Comparison of ENCODE assay signal across 12 cellular contexts in genomic region chr16:12090162-12090552, GRCh38.
DNase-seq lines count a peak whose midpoint lies in the region; ATAC-seq, FAIRE-seq and TF ChIP-seq lines count a peak whose summit lies in the region.
"Had no signal": no experiment of that assay in that cellular context is flagged by ENCODE, and none has a peak within 500 bp of the region (broad histone marks: within the 10 kb centered on the region; RNA-seq: fewer than 3 reads in every experiment).

No MANE protein-coding gene starts in this region.

- H3K9me3 ChIP-seq in CD4-positive, CD25-positive, alpha-beta regulatory T cell (ENCODE audit: control insufficient read depth in 2 of 2, low read length in 2 of 2), result no peaks in the 10 kb centered on the region
- H3K9me3 ChIP-seq in IMR-90 (ENCODE audit: control insufficient read depth, insufficient read depth, low read length) (no peaks in the 10 kb centered on the region), endothelial cell of umbilical vein (replicated peaks; ENCODE audit: control insufficient read depth, insufficient read depth, low read length) (no peaks in the 10 kb centered on the region)

- H3K4me1 Mint-ChIP-seq in CD4-positive, CD25-positive, alpha-beta regulatory T cell, result peaks cover 2 to 60% (median 27%) of the 10 kb centered on the region in 4 donors
- peaks cover 23 to 57% (median 53%) of the 10 kb centered on the region in 4 donors for H3K4me1 Mint-ChIP-seq in naive thymus-derived CD8-positive, alpha-beta T cell
- peaks cover 25% of the 10 kb centered on the region for H3K4me1 Mint-ChIP-seq in activated CD4-positive, alpha-beta memory T cell treated with anti-CD3 and anti-CD28 coated beads for 36 hours (ENCODE audit: low read depth)

- H4K20me1 ChIP-seq in IMR-90 (ENCODE audit: insufficient read depth, low read length), result peaks cover 25% of the 10 kb centered on the region; the same call in 1 of the 2 replicates
- H4K20me1 ChIP-seq in endothelial cell of umbilical vein (replicated peaks; ENCODE audit: control insufficient read depth, extremely low read depth, insufficient read depth, low read length), result no peaks in the 10 kb centered on the region

- no peaks in the 10 kb centered on the region for H3K9me3 Mint-ChIP-seq in CD4-positive, CD25-positive, alpha-beta regulatory T cell
- H3K9me3 Mint-ChIP-seq in naive thymus-derived CD8-positive, alpha-beta T cell, result no peaks in the 10 kb centered on the region
- H3K9me3 Mint-ChIP-seq in activated CD4-positive, alpha-beta memory T cell treated with anti-CD3 and anti-CD28 coated beads for 36 hours, result no peaks in the 10 kb centered on the region

- no peak for TF ChIP-seq POLR2A in IMR-90 (IDR thresholded peaks at IDR 0.05; ENCODE audit: low read depth, low read length)
- TF ChIP-seq POLR2A in endothelial cell of umbilical vein (IDR thresholded peaks at IDR 0.05; ENCODE audit: low read depth, low read length), result no peak

- DNase-seq in CD4-positive, CD25-positive, alpha-beta regulatory T cell, result no peak
- DNase-seq in IMR-90, result no peak
- no peak for DNase-seq in endothelial cell of umbilical vein (ENCODE audit: low read depth, low spot score)
- DNase-seq in naive thymus-derived CD8-positive, alpha-beta T cell, result no peak
- no peak for DNase-seq in activated CD4-positive, alpha-beta memory T cell treated with anti-CD3 and anti-CD28 coated beads for 36 hours
- DNase-seq in C1 segment of cervical spinal cord (lab: John Stamatoyannopoulos, UW), result no peak
- DNase-seq: kidney glomerular epithelial cell, NCI-H187 treated with DMSO at 0.1 percent for 48 hours, retina, SIG-M5 had no signal

- no peak overlapping the region for H3K56ac ChIP-seq in IMR-90 (ENCODE audit: extremely low read depth, insufficient read depth, low read length)

- WGBS in IMR-90 (ENCODE audit: extremely low coverage in 2 of 2, insufficient read length in 1 of 2), 2 experiments, result 52% methylated on average over 3 of the region's 14 CpGs; no CpG with 5 or more reads in 1 of the 2 experiments

- no peak overlapping the region for H4K91ac ChIP-seq in IMR-90 (ENCODE audit: insufficient read depth, low read depth, low read length)

- H2BK20ac ChIP-seq in IMR-90 (ENCODE audit: low read depth, low read length), result no peak overlapping the region

- CTCF ChIA-PET in IMR-90 (lab: Yijun Ruan, JAX) (interaction anchor here (1.0 kb wide), 1 partner anchor 11 kb away, joined by 4 read pairs; no protein-coding TSS in a partner anchor), endothelial cell of umbilical vein (lab: Charles Lee) (interaction anchor here (1.0 to 1.8 kb wide), 4 partner anchors 9 to 141 kb away, joined by 3 to 8 read pairs (median 4); no protein-coding TSS in a partner anchor)
- CTCF ChIA-PET in activated CD4-positive, alpha-beta memory T cell treated with anti-CD3 and anti-CD28 coated beads for 36 hours (lab: Charles Lee), result interaction anchor here (1.1 to 1.4 kb wide), 3 partner anchors 10 to 483 kb away, joined by 3 to 9 read pairs (median 4); no protein-coding TSS in a partner anchor

- FAIRE-seq in endothelial cell of umbilical vein (lab: Jason Lieb, UNC), result no peak

- no peaks in the 10 kb centered on the region for H3K79me2 ChIP-seq in endothelial cell of umbilical vein (ENCODE audit: control insufficient read depth, insufficient read depth, low read length)

- peak overlapping the region in 2 of 4 donors; percentile 77 to 84 for H3K4me3 Mint-ChIP-seq in CD4-positive, CD25-positive, alpha-beta regulatory T cell
- H3K4me3 Mint-ChIP-seq in naive thymus-derived CD8-positive, alpha-beta T cell, result peak overlapping the region; percentile 80 to 98 (median 90)
- H3K4me3 Mint-ChIP-seq in activated CD4-positive, alpha-beta memory T cell treated with anti-CD3 and anti-CD28 coated beads for 36 hours, result no peak overlapping the region

- in situ Hi-C loops in IMR-90 (cut with MboI; ENCODE audit: low sequenced_read_pairs), result loop anchor here (10.0 kb wide), 3 partner anchors 115 to 725 kb away; no protein-coding TSS in a partner anchor

- TF ChIP-seq RAD21 in IMR-90 (IDR thresholded peaks at IDR 0.05; ENCODE audit: low read length), result no peak

- H3K18ac ChIP-seq in IMR-90 (ENCODE audit: low read depth, low read length), result no peak overlapping the region

- no peak overlapping the region for H3K9ac ChIP-seq in IMR-90 (ENCODE audit: low read depth, low read length)
- H3K9ac ChIP-seq in endothelial cell of umbilical vein (replicated peaks; ENCODE audit: extremely low read depth, insufficient read depth, low read length), result peak overlapping the region; percentile 1

- H2BK15ac ChIP-seq in IMR-90 (ENCODE audit: low read depth, low read length), result no peak overlapping the region

- no peak overlapping the region for H3K4me2 ChIP-seq in IMR-90 (ENCODE audit: low read depth, low read length)
- peak overlapping the region; percentile 19 for H3K4me2 ChIP-seq in endothelial cell of umbilical vein (ENCODE audit: insufficient read depth, low read length)

- no peak overlapping the region for H2BK5ac ChIP-seq in IMR-90 (ENCODE audit: low read depth, low read length, poor library complexity, severe bottlenecking)

- peaks cover 0 to 16% of the 10 kb centered on the region in 2 experiments; a peak in 2 of 4 replicates for H3K79me1 ChIP-seq in IMR-90 (ENCODE audit: low read depth in 1 of 2, low read length in 2 of 2)

- H3K36me3 Mint-ChIP-seq in CD4-positive, CD25-positive, alpha-beta regulatory T cell, result no peaks in the 10 kb centered on the region
- H3K36me3 Mint-ChIP-seq in naive thymus-derived CD8-positive, alpha-beta T cell, result peaks cover 0 to 5% (median 2%) of the 10 kb centered on the region in 3 donors
- H3K36me3 Mint-ChIP-seq in activated CD4-positive, alpha-beta memory T cell treated with anti-CD3 and anti-CD28 coated beads for 36 hours, result no peaks in the 10 kb centered on the region

- no peak overlapping the region for H3K23ac ChIP-seq in IMR-90 (ENCODE audit: low read depth, low read length)

- ATAC-seq in CD4-positive, CD25-positive, alpha-beta regulatory T cell (ENCODE audit: low read depth in 2 of 2), result no peak
- ATAC-seq in IMR-90 (ENCODE audit: low read depth) (no peak), HG03571 (IDR thresholded peaks at IDR 0.05; ENCODE audit: unreplicated experiment) (no peak), HG02885 (IDR thresholded peaks at IDR 0.05; ENCODE audit: poor library complexity, unreplicated experiment) (no peak)
- ATAC-seq in naive thymus-derived CD8-positive, alpha-beta T cell, result no peak

- TF ChIP-seq CTCF in IMR-90 (conservative IDR thresholded peaks at IDR 0.05; ENCODE audit: low read depth, low read length) (no peak), endothelial cell of umbilical vein (IDR thresholded peaks at IDR 0.05; ENCODE audit: extremely low read depth in 1 of 2, insufficient read depth in 1 of 2, low read depth in 1 of 2, low read length in 2 of 2) (no peak)

- dilution Hi-C loops in IMR-90 (cut with HindIII; ENCODE audit: low sequenced_read_pairs, unreplicated experiment) (no loop called here), endothelial cell of umbilical vein (cut with MboI; ENCODE audit: extremely low pct_ligation_motif_present, low sequenced_read_pairs) (no loop called here)

- no peak overlapping the region for H4K8ac ChIP-seq in IMR-90 (ENCODE audit: low read depth in 2 of 2, low read length in 2 of 2)

- no peaks in the 10 kb centered on the region for H3K27me3 Mint-ChIP-seq in CD4-positive, CD25-positive, alpha-beta regulatory T cell
- H3K27me3 Mint-ChIP-seq in naive thymus-derived CD8-positive, alpha-beta T cell, result no peaks in the 10 kb centered on the region
- no peaks in the 10 kb centered on the region for H3K27me3 Mint-ChIP-seq in activated CD4-positive, alpha-beta memory T cell treated with anti-CD3 and anti-CD28 coated beads for 36 hours

- H3K9me1 ChIP-seq in IMR-90 (ENCODE audit: insufficient read depth, low read length) (peaks cover 11% of the 10 kb centered on the region; the same call in 1 of the 2 replicates), endothelial cell of umbilical vein (replicated peaks; ENCODE audit: control insufficient read depth, extremely low read depth, insufficient read depth, low read length) (no peaks in the 10 kb centered on the region)

- H3K14ac ChIP-seq in IMR-90 (replicated peaks; ENCODE audit: low read depth, low read length), result no peak overlapping the region

- no TSS peak for BruUV-seq in IMR-90 (replicated peaks; lab: Mats Ljungman, UMichigan)
- no TSS peak for BruUV-seq in endothelial cell of umbilical vein (replicated peaks; lab: Mats Ljungman, UMichigan)

- no peak overlapping the region for H2AK9ac ChIP-seq in IMR-90 (replicated peaks; ENCODE audit: low read depth, low read length, poor library complexity)

- peaks cover 24% of the 10 kb centered on the region for H3K4me1 ChIP-seq in CD4-positive, CD25-positive, alpha-beta regulatory T cell (ENCODE audit: control insufficient read depth, insufficient read depth, low read length, poor library complexity, severe bottlenecking)
- H3K4me1 ChIP-seq in IMR-90 (ENCODE audit: control insufficient read depth, insufficient read depth, low read length), result peaks cover 12% of the 10 kb centered on the region
- peaks cover 20% of the 10 kb centered on the region for H3K4me1 ChIP-seq in endothelial cell of umbilical vein (ENCODE audit: control insufficient read depth, extremely low read depth, insufficient read depth, low read length)

- POLR2A ChIA-PET in IMR-90 (lab: Charles Lee; ENCODE audit: unreplicated experiment), result no interaction called here
- POLR2A ChIA-PET in endothelial cell of umbilical vein (lab: Charles Lee), result no interaction called here
- POLR2A ChIA-PET in naive thymus-derived CD8-positive, alpha-beta T cell (lab: Charles Lee), result interaction anchor here (0.5 to 3.4 kb wide), 3 partner anchors 10 to 190 kb away, joined by 5 to 25 read pairs (median 15); no protein-coding TSS in a partner anchor
- POLR2A ChIA-PET in activated CD4-positive, alpha-beta memory T cell treated with anti-CD3 and anti-CD28 coated beads for 36 hours (lab: Charles Lee), result interaction anchor here (1.0 kb wide), 1 partner anchor 9 kb away, joined by 3 read pairs; no protein-coding TSS in a partner anchor

- no peak overlapping the region for H3K27ac ChIP-seq in CD4-positive, CD25-positive, alpha-beta regulatory T cell (ENCODE audit: insufficient read depth, low read length, poor library complexity, severe bottlenecking)
- no peak overlapping the region for H3K27ac ChIP-seq in IMR-90 (ENCODE audit: insufficient read depth, low read length)
- peak overlapping the region; percentile 31 for H3K27ac ChIP-seq in endothelial cell of umbilical vein (ENCODE audit: insufficient read depth, low read depth, low read length)

- no peak overlapping the region for H2AK5ac ChIP-seq in IMR-90 (ENCODE audit: low read depth, low read length)

- no peaks in the 10 kb centered on the region for H3K36me3 ChIP-seq in CD4-positive, CD25-positive, alpha-beta regulatory T cell (ENCODE audit: control insufficient read depth, insufficient read depth, low read length)
- H3K36me3 ChIP-seq in IMR-90 (ENCODE audit: control insufficient read depth, insufficient read depth, low read length) (no peaks in the 10 kb centered on the region), endothelial cell of umbilical vein (ENCODE audit: control insufficient read depth in 2 of 2, extremely low read depth in 1 of 2, insufficient read depth in 2 of 2, low read length in 2 of 2) (no peaks in the 10 kb centered on the region)

- peak overlapping the region in 2 of 3 donors; percentile 32 to 96 for H3K27ac Mint-ChIP-seq in CD4-positive, CD25-positive, alpha-beta regulatory T cell
- peak overlapping the region; percentile 93 to 100 (median 98) for H3K27ac Mint-ChIP-seq in naive thymus-derived CD8-positive, alpha-beta T cell
- no peak overlapping the region for H3K27ac Mint-ChIP-seq in activated CD4-positive, alpha-beta memory T cell treated with anti-CD3 and anti-CD28 coated beads for 36 hours

- H2BK120ac ChIP-seq in IMR-90 (ENCODE audit: low read depth, low read length), result no peak overlapping the region

- H2AFZ ChIP-seq in IMR-90 (replicated peaks; ENCODE audit: low read length, poor library complexity) (peak overlapping the region; percentile 86), endothelial cell of umbilical vein (ENCODE audit: low read depth, low read length) (peak overlapping the region; percentile 56)

- no peaks in the 10 kb centered on the region for H3K27me3 ChIP-seq in CD4-positive, CD25-positive, alpha-beta regulatory T cell (ENCODE audit: control insufficient read depth, insufficient read depth, low read length)
- H3K27me3 ChIP-seq in IMR-90 (ENCODE audit: control insufficient read depth, insufficient read depth, low read length) (no peaks in the 10 kb centered on the region), endothelial cell of umbilical vein (ENCODE audit: control insufficient read depth in 2 of 2, insufficient read depth in 2 of 2, low read length in 2 of 2) (no peaks in the 10 kb centered on the region)

- H3K4me3 ChIP-seq in CD4-positive, CD25-positive, alpha-beta regulatory T cell (ENCODE audit: low read depth, low read length), result peak overlapping the region; percentile 24
- H3K4me3 ChIP-seq in IMR-90 (ENCODE audit: insufficient read depth, low read depth, low read length) (no peak overlapping the region), endothelial cell of umbilical vein (replicated peaks in 1 of 3; ENCODE audit: insufficient read depth in 1 of 3, low read depth in 1 of 3, low read length in 3 of 3) (peak overlapping the region in 1 of 3 experiments; percentile 9)

- H3K4ac ChIP-seq in IMR-90 (ENCODE audit: low read depth, low read length), result no peak overlapping the region

- intact Hi-C loops in IMR-90 (cut with micrococcal nuclease), result loop anchor here (10.0 kb wide), 3 partner anchors 305 to 465 kb away; no protein-coding TSS in a partner anchor
- intact Hi-C loops in endothelial cell of umbilical vein (cut with micrococcal nuclease), result loop anchor here (10.0 kb wide), 2 partner anchors 555 to 1785 kb away; no protein-coding TSS in a partner anchor
- intact Hi-C loops in activated CD4-positive, alpha-beta memory T cell treated with anti-CD3 and anti-CD28 coated beads for 36 hours (cut with micrococcal nuclease), result no loop called here

- no peak overlapping the region for H4K5ac ChIP-seq in IMR-90 (ENCODE audit: low read depth, low read length)

Comparison
In these comparisons a context has a peak if more than half of its experiments do, and no peak if none do; other contexts are left out.
1. POLR2A ChIA-PET loops: an anchor here in naive thymus-derived CD8-positive, alpha-beta T cell (0.5 to 3.4 kb wide) and activated CD4-positive, alpha-beta memory T cell treated with anti-CD3 and anti-CD28 coated beads for 36 hours (1.0 kb wide); none called in IMR-90 and endothelial cell of umbilical vein.